Comparison of ENCODE assay signal across 1 cellular context in genomic region chr2:20433946-20434553, GRCh38.
TF ChIP-seq lines count a peak whose summit lies in the region.

No MANE protein-coding gene starts in this region.

TF ChIP-seq in IMR-90, 13 proteins besides CTCF, POLR2A, EP300 and RAD21:
- TF ChIP-seq MXI1 (IDR thresholded peaks at IDR 0.05; ENCODE audit: borderline replicate concordance, low read depth, low read length), result no peak
- TF ChIP-seq NFE2L2 (IDR thresholded peaks at IDR 0.05; ENCODE audit: low read depth, low read length), result no peak
- no peak for TF ChIP-seq FOS (IDR thresholded peaks at IDR 0.05; ENCODE audit: low read depth, low read length)
- no peak for TF ChIP-seq BHLHE40 (IDR thresholded peaks at IDR 0.05; ENCODE audit: low read depth, low read length)
